Comparison of ENCODE assay signal across 27 cellular contexts in the genomic region with DNA sequence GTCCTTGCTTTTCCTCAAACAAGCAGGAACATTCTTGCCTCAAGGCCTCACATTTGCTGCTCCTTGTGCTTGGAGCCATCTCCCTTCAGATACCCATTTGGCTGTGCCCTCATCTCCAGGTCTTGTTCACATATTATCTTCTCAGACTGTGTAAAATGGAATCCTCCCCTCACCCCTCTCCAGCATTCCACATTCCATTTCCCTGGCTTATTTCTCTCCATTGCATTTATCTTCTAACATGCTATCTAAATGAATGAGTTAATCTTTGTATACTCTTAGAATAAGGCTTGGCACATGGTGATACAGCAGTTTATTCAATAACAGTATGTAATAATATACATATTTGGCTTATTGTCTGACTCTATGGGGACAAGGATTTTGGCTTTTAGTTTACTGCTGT.
"Had no signal": no experiment of that assay in that cellular context is flagged by ENCODE, and none has a peak within 500 bp of the region (broad histone marks: within the 10 kb centered on the region; RNA-seq: fewer than 3 reads in every experiment).

No MANE protein-coding gene starts in this region.

- H3K27me3 ChIP-seq: adrenal gland, body of pancreas, Peyer's patch, SJCRH30 had no signal

- H3K4me1 ChIP-seq: adrenal gland, body of pancreas, Peyer's patch, SJCRH30 had no signal

- FAIRE-seq: bronchial epithelial cell had no signal

- H3K4me3 ChIP-seq: adrenal gland, body of pancreas, Peyer's patch, SJCRH30 had no signal

- DNase-seq: activated CD4-positive, CD25-positive, alpha-beta regulatory T cell; activated CD8-positive, alpha-beta memory T cell treated with anti-CD3 and anti-CD28 coated beads, Interleukin-2, amount 50 U/mL, for 48 hours; activated CD8-positive, alpha-beta T cell treated with anti-CD3 and anti-CD28 coated beads, Interleukin-2, amount 10 ng/mL, durations not matched to agents 7 days and 5 days; activated naive CD4-positive, alpha-beta T cell treated with anti-CD3 and anti-CD28 coated beads, Interleukin-2, amount 50 U/mL, for 16 hours; activated naive CD8-positive, alpha-beta T cell treated with anti-CD3 and anti-CD28 coated beads, Interleukin-2, amount 10 ng/mL, durations not matched to agents 7 days and 5 days; activated T-cell treated with anti-CD3 and anti-CD28 coated beads, Interleukin-2, amount 50 U/mL, for 1 hour; adrenal gland; aorta; body of pancreas; central memory CD4-positive, alpha-beta T cell; KG1; NCI-H1092; NCI-H1417; NCI-H1930; NCI-H2171 treated with DMSO at 0.1 percent for 48 hours; NCI-H510A treated with DMSO at 0.1 percent for 48 hours; NCI-H69; NK-92 treated with Interleukin-12 subunit alpha and Interleukin-12 subunit beta, amount 100 ng/mL, for 24 hours; OCI-M1; Peyer's patch; Right ventricle myocardium superior; SJCRH30; SW 1271; T-helper 9 cell had no signal

- H3K36me3 ChIP-seq: adrenal gland, Peyer's patch, SJCRH30 had no signal

- ATAC-seq: activated CD8-positive, alpha-beta T cell treated with anti-CD3 and anti-CD28 coated beads, Interleukin-2, amount 10 ng/mL, durations not matched to agents 7 days and 5 days; body of pancreas; SK-N-SH treated with all-trans-retinoic acid at 6 μM for 48 hours had no signal

- H3K27ac ChIP-seq: adrenal gland, body of pancreas, Peyer's patch, RWPE1, SJCRH30 had no signal

- H3K9me3 ChIP-seq: adrenal gland, body of pancreas, Peyer's patch, SJCRH30 had no signal
